In genomic region chr3:157520485-157521184, GRCh38 we compare ENCODE assay signal across 10 cellular contexts.
"Had no signal": no experiment of that assay in that cellular context is flagged by ENCODE, and none has a peak within 500 bp of the region (broad histone marks: within the 10 kb centered on the region; RNA-seq: fewer than 3 reads in every experiment).

No MANE protein-coding gene starts in this region.

- H3K4me3 Mint-ChIP-seq: activated naive CD4-positive, alpha-beta T cell treated with anti-CD3 and anti-CD28 coated beads, Interleukin-2, amount 50 U/mL, for 24 hours; activated T-cell treated with anti-CD3 and anti-CD28 coated beads, Interleukin-2, amount 50 U/mL, for 24 hours; nephron progenitor cell; T-helper 2 cell treated with Interferon-gamma antibody and Interleukin-4, amounts not matched to agents 5 μg/mL and 100 μg/mL, for 36 hours had no signal

- H3K27me3 Mint-ChIP-seq: activated naive CD4-positive, alpha-beta T cell treated with anti-CD3 and anti-CD28 coated beads, Interleukin-2, amount 50 U/mL, for 24 hours had no signal

- H3K36me3 Mint-ChIP-seq: activated naive CD4-positive, alpha-beta T cell treated with anti-CD3 and anti-CD28 coated beads, Interleukin-2, amount 50 U/mL, for 24 hours had no signal

- H3K27ac Mint-ChIP-seq: activated naive CD4-positive, alpha-beta T cell treated with anti-CD3 and anti-CD28 coated beads, Interleukin-2, amount 50 U/mL, for 24 hours; activated T-cell treated with anti-CD3 and anti-CD28 coated beads, Interleukin-2, amount 50 U/mL, for 24 hours; nephron progenitor cell; T-helper 2 cell treated with Interferon-gamma antibody and Interleukin-4, amounts not matched to agents 5 μg/mL and 100 μg/mL, for 36 hours had no signal

- H3K4me1 Mint-ChIP-seq: activated naive CD4-positive, alpha-beta T cell treated with anti-CD3 and anti-CD28 coated beads, Interleukin-2, amount 50 U/mL, for 24 hours; nephron progenitor cell had no signal

- DNase-seq: activated CD4-positive, alpha-beta T cell treated with anti-CD3 and anti-CD28 coated beads, Interleukin-2, amount 50 U/mL, for 4 hours; activated effector memory CD4-positive, alpha-beta T cell treated with Interleukin-2 at 50 U/mL for 16 hours; activated T-cell treated with anti-CD3 and anti-CD28 coated beads, Interleukin-2, amount 50 U/mL, for 24 hours; amygdala; left cardiac atrium; nephron progenitor cell; stimulated activated CD4-positive, alpha-beta T cell treated with anti-CD3 and anti-CD28 coated beads, Interleukin-2, amount 100 ng/mL, for 48 hours; stimulated activated naive CD4-positive, alpha-beta T cell treated with Interleukin-2 at 50 U/mL for 16 hours had no signal
